Comparison of ENCODE assay signal across 14 cellular contexts in the genomic region with DNA sequence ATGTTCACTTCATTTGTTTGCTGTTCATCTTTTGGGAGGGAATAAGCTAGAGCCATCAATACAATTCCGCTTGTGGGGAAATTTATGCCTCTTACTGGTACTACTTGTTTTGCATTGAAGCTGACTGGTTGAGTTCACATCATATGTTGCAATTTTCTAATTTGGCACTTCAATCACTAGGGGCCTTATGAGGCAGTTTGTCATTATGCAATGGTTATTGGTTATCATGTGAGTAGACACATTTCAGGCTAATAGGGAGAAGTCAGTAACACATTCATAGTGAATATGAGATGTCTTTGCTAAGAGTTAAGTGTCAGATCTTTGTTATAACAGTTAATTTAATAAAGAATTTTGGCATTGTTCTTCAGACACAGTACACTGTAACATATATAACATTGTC. TPM values are rescaled to one million over a fixed set of nuclear protein-coding genes. Genes with fewer than 3 reads are reported as not detected.
DNase-seq lines count a peak whose midpoint lies in the region; ATAC-seq and TF ChIP-seq lines count a peak whose summit lies in the region.
"Had no signal": no experiment of that assay in that cellular context is flagged by ENCODE, and none has a peak within 500 bp of the region (broad histone marks: within the 10 kb centered on the region; RNA-seq: fewer than 3 reads in every experiment).

No MANE protein-coding gene starts in this region.

- no peaks in the 10 kb centered on the region for H4K20me1 ChIP-seq in DOHH2 (ENCODE audit: control insufficient read depth, insufficient read depth, low read depth, low read length)
- peaks cover 13% of the 10 kb centered on the region; the same call in 1 of the 2 replicates for H4K20me1 ChIP-seq in IMR-90 (ENCODE audit: insufficient read depth, low read length)

- H2BK120ac ChIP-seq in IMR-90 (ENCODE audit: low read depth, low read length), result no peak overlapping the region

- WGBS in IMR-90 (ENCODE audit: extremely low coverage in 2 of 2, insufficient read length in 1 of 2), 2 experiments, result 100% methylated on average over 1 of the region's 1 CpG; no CpG with 5 or more reads in 1 of the 2 experiments

- no peaks in the 10 kb centered on the region for H3K9me3 Mint-ChIP-seq in WTC11
- H3K9me3 Mint-ChIP-seq in memory B cell, result no peaks in the 10 kb centered on the region
- H3K9me3 Mint-ChIP-seq in chondrocyte (ENCODE audit: low read depth), result peaks cover 8% of the 10 kb centered on the region

- no peak overlapping the region for H4K5ac ChIP-seq in IMR-90 (ENCODE audit: low read depth, low read length)

- no peak overlapping the region for H3K9ac ChIP-seq in IMR-90 (ENCODE audit: low read depth, low read length)

- no peak overlapping the region for H3K4me3 Mint-ChIP-seq in WTC11
- H3K4me3 Mint-ChIP-seq in memory B cell, result no peak overlapping the region
- no peak overlapping the region for H3K4me3 Mint-ChIP-seq in chondrocyte (ENCODE audit: unreplicated experiment)

- in situ Hi-C loops in IMR-90 (cut with MboI; ENCODE audit: low sequenced_read_pairs), result no loop called here

- no peak overlapping the region for H2BK15ac ChIP-seq in IMR-90 (ENCODE audit: low read depth, low read length)

- H3F3A ChIP-seq in DOHH2 (ENCODE audit: control insufficient read depth, insufficient read depth), result peaks cover 72% of the 10 kb centered on the region

- TF ChIP-seq CTCF in DOHH2 (IDR thresholded peaks at IDR 0.05; ENCODE audit: low read depth, low read length, poor library complexity, severe bottlenecking) (no peak), IMR-90 (conservative IDR thresholded peaks at IDR 0.05; ENCODE audit: low read depth, low read length) (no peak), WTC11 (IDR thresholded peaks at IDR 0.05) (no peak), chondrocyte (IDR thresholded peaks at IDR 0.05) (no peak)

- no peak overlapping the region for H2AFZ ChIP-seq in IMR-90 (replicated peaks; ENCODE audit: low read length, poor library complexity)

- H4K8ac ChIP-seq in IMR-90 (ENCODE audit: low read depth in 2 of 2, low read length in 2 of 2), result no peak overlapping the region

- no peak overlapping the region for H3K4me3 ChIP-seq in DOHH2 (ENCODE audit: low read length)
- no peak overlapping the region for H3K4me3 ChIP-seq in IMR-90 (ENCODE audit: insufficient read depth, low read depth, low read length)
- H3K4me3 ChIP-seq: SJCRH30, thoracic aorta had no signal

- intact Hi-C loops in IMR-90 (cut with micrococcal nuclease), result no loop called here
- intact Hi-C loops in left ventricle myocardium superior (cut with micrococcal nuclease), result no loop called here

- H3K79me1 ChIP-seq in IMR-90 (ENCODE audit: low read depth in 1 of 2, low read length in 2 of 2), result peaks cover 0 to 16% of the 10 kb centered on the region in 2 experiments; a peak in 2 of 4 replicates

- no peak overlapping the region for H2BK5ac ChIP-seq in IMR-90 (ENCODE audit: low read depth, low read length, poor library complexity, severe bottlenecking)

- H3K4me2 ChIP-seq in DOHH2 (ENCODE audit: low read length) (no peak overlapping the region), IMR-90 (ENCODE audit: low read depth, low read length) (no peak overlapping the region)

- H3K9me3 ChIP-seq in DOHH2 (ENCODE audit: control insufficient read depth, insufficient read depth, low read length) (no peaks in the 10 kb centered on the region), IMR-90 (ENCODE audit: control insufficient read depth, insufficient read depth, low read length) (no peaks in the 10 kb centered on the region)
- H3K9me3 ChIP-seq: SJCRH30, thoracic aorta had no signal

- no peak overlapping the region for H3K56ac ChIP-seq in IMR-90 (ENCODE audit: extremely low read depth, insufficient read depth, low read length)

- H4K91ac ChIP-seq in IMR-90 (ENCODE audit: insufficient read depth, low read depth, low read length), result no peak overlapping the region

- POLR2A ChIA-PET in IMR-90 (lab: Charles Lee; ENCODE audit: unreplicated experiment), result no interaction called here
- POLR2A ChIA-PET in WTC11 (lab: Charles Lee), result no interaction called here

- no peak overlapping the region for H2BK20ac ChIP-seq in IMR-90 (ENCODE audit: low read depth, low read length)

- DNase-seq in IMR-90 (no peak), WTC11 (ENCODE audit: low spot score) (no peak), memory B cell (ENCODE audit: low spot score in 2 of 2) (no peak), left ventricle myocardium superior (no peak), NCI-H226 (no peak), chondrocyte (ENCODE audit: low spot score) (no peak)
- DNase-seq: activated CD4-positive, CD25-positive, alpha-beta regulatory T cell; activated naive CD4-positive, alpha-beta T cell treated with Interleukin-2 at 50 U/mL for 16 hours; cortex of kidney; kidney glomerular epithelial cell; NCI-H510A treated with DMSO at 0.1 percent for 48 hours; SJCRH30 had no signal

- H3K4me1 ChIP-seq in DOHH2 (ENCODE audit: control insufficient read depth, low read length), result peaks cover 21% of the 10 kb centered on the region
- no peaks in the 10 kb centered on the region for H3K4me1 ChIP-seq in IMR-90 (ENCODE audit: control insufficient read depth, insufficient read depth, low read length)
- H3K4me1 ChIP-seq: SJCRH30 had no signal

- H3K23ac ChIP-seq in IMR-90 (ENCODE audit: low read depth, low read length), result no peak overlapping the region

- peaks cover 12% of the 10 kb centered on the region for H3K4me1 Mint-ChIP-seq in WTC11
- peaks cover 14% of the 10 kb centered on the region for H3K4me1 Mint-ChIP-seq in memory B cell
- peaks cover 18% of the 10 kb centered on the region for H3K4me1 Mint-ChIP-seq in chondrocyte (ENCODE audit: low read depth)

- no peak overlapping the region for H3K27ac Mint-ChIP-seq in WTC11
- peak overlapping the region; percentile 35 for H3K27ac Mint-ChIP-seq in memory B cell
- H3K27ac Mint-ChIP-seq in chondrocyte (ENCODE audit: unreplicated experiment), result no peak overlapping the region

- no peaks in the 10 kb centered on the region for H3K9me2 ChIP-seq in DOHH2 (replicated peaks; ENCODE audit: control insufficient read depth, low read length)

- CTCF ChIA-PET in IMR-90 (lab: Yijun Ruan, JAX), result no interaction called here
- CTCF ChIA-PET in WTC11 (lab: Charles Lee), result no interaction called here

- dilution Hi-C loops in IMR-90 (cut with HindIII; ENCODE audit: low sequenced_read_pairs, unreplicated experiment), result no loop called here

- no peaks in the 10 kb centered on the region for H3K9me1 ChIP-seq in IMR-90 (ENCODE audit: insufficient read depth, low read length)

- H2AK5ac ChIP-seq in IMR-90 (ENCODE audit: low read depth, low read length), result no peak overlapping the region

- TF ChIP-seq POLR2A in IMR-90 (IDR thresholded peaks at IDR 0.05; ENCODE audit: low read depth, low read length), result no peak

- H3K14ac ChIP-seq in IMR-90 (replicated peaks; ENCODE audit: low read depth, low read length), result no peak overlapping the region

- H3K27ac ChIP-seq in DOHH2 (ENCODE audit: low read depth, low read length), result peak overlapping the region; percentile 28
- H3K27ac ChIP-seq in IMR-90 (ENCODE audit: insufficient read depth, low read length), result no peak overlapping the region
- H3K27ac ChIP-seq: SJCRH30, thoracic aorta had no signal

- peaks cover 64% of the 10 kb centered on the region for H3K36me3 ChIP-seq in DOHH2 (ENCODE audit: control insufficient read depth, low read length)
- peaks cover 11% of the 10 kb centered on the region; the same call in 1 of the 2 replicates for H3K36me3 ChIP-seq in IMR-90 (ENCODE audit: control insufficient read depth, insufficient read depth, low read length)
- H3K36me3 ChIP-seq: thoracic aorta had no signal

- peaks cover 30% of the 10 kb centered on the region for H3K79me2 ChIP-seq in DOHH2 (ENCODE audit: control insufficient read depth, low read length)

- H3K18ac ChIP-seq in IMR-90 (ENCODE audit: low read depth, low read length), result no peak overlapping the region

- H3K27me3 ChIP-seq in DOHH2 (ENCODE audit: control insufficient read depth, low read length) (no peaks in the 10 kb centered on the region), IMR-90 (ENCODE audit: control insufficient read depth, insufficient read depth, low read length) (no peaks in the 10 kb centered on the region; the same call in 1 of the 2 replicates)
- H3K27me3 ChIP-seq: SJCRH30 had no signal

- H3K27me3 Mint-ChIP-seq in WTC11 (ENCODE audit: low read depth) (no peaks in the 10 kb centered on the region), memory B cell (no peaks in the 10 kb centered on the region), chondrocyte (ENCODE audit: low read depth) (no peaks in the 10 kb centered on the region)

- ATAC-seq in IMR-90 (ENCODE audit: low read depth) (no peak), WTC11 (no peak), memory B cell (ENCODE audit: low read depth) (no peak), left ventricle myocardium superior (no peak)

- H2AK9ac ChIP-seq in IMR-90 (replicated peaks; ENCODE audit: low read depth, low read length, poor library complexity), result no peak overlapping the region

- no peak for TF ChIP-seq RAD21 in IMR-90 (IDR thresholded peaks at IDR 0.05; ENCODE audit: low read length)

- no peak overlapping the region for H3K4ac ChIP-seq in IMR-90 (ENCODE audit: low read depth, low read length)

- peaks cover 58% of the 10 kb centered on the region for H3K36me3 Mint-ChIP-seq in WTC11
- peaks cover 12% of the 10 kb centered on the region for H3K36me3 Mint-ChIP-seq in memory B cell
- peaks cover 5% of the 10 kb centered on the region for H3K36me3 Mint-ChIP-seq in chondrocyte (ENCODE audit: low read depth)

- no TSS peak for BruUV-seq in IMR-90 (replicated peaks; lab: Mats Ljungman, UMichigan)

RNA-seq across cellular contexts. Expression of gene RPL36A, which starts 5.0 kb away (rescaled TPM):
- total RNA-seq in IMR-90 (2012; rRNA removed) (677 and 1,679 TPM in 2 replicates), WTC11 (2021) (320 to 429 TPM (median 409 TPM) in 3 replicates), left ventricle myocardium superior (58.4 TPM), chondrocyte (105 to 164 TPM (median 110 TPM) in 3 replicates)
- 1,999 and 2,412 TPM in 2 replicates for polyA plus RNA-seq in IMR-90 (2012; rRNA removed)
- 794 and 2,086 TPM in 2 replicates for polyA plus RNA-seq in IMR-90 (2012; cell fraction: cytosol; rRNA removed)
- polyA plus RNA-seq in IMR-90 (2012; cell fraction: nucleus; rRNA removed; ENCODE audit: low replicate concordance), result 62.2 and 963 TPM in 2 replicates

RNA-seq across cellular contexts. Expression of gene BTK, which starts 9.8 kb away (rescaled TPM):
- not detected in 2 replicates for total RNA-seq in IMR-90 (2012; rRNA removed)
- not detected in 2 replicates for polyA plus RNA-seq in IMR-90 (2012; rRNA removed)
- polyA plus RNA-seq in IMR-90 (2012; cell fraction: cytosol; rRNA removed), result 0.22 TPM in 1 of 2 replicates, not detected in the other
- 0.03 TPM in 1 of 2 replicates, not detected in the other for polyA plus RNA-seq in IMR-90 (2012; cell fraction: nucleus; rRNA removed; ENCODE audit: low replicate concordance)
- 0.66 to 1.1 TPM (median 0.74 TPM) in 3 replicates for total RNA-seq in WTC11 (2021)
- total RNA-seq in left ventricle myocardium superior, result 4.1 TPM
- total RNA-seq in chondrocyte, result not detected in 3 replicates
- total RNA-seq: SJCRH30 had no signal

RNA-seq across cellular contexts. Expression of gene GLA, which starts 11.9 kb away (rescaled TPM):
- 37.2 and 38.7 TPM in 2 replicates for total RNA-seq in IMR-90 (2012; rRNA removed)
- 26.4 and 27.9 TPM in 2 replicates for polyA plus RNA-seq in IMR-90 (2012; rRNA removed)
- 11.8 and 15.8 TPM in 2 replicates for polyA plus RNA-seq in IMR-90 (2012; cell fraction: cytosol; rRNA removed)
- polyA plus RNA-seq in IMR-90 (2012; cell fraction: nucleus; rRNA removed; ENCODE audit: low replicate concordance), result 14.3 and 57.2 TPM in 2 replicates
- total RNA-seq in WTC11 (2021), result 39.4 to 44.9 TPM (median 44.7 TPM) in 3 replicates
- 8.0 TPM for total RNA-seq in left ventricle myocardium superior
- 24.6 to 33.7 TPM (median 28.1 TPM) in 3 replicates for total RNA-seq in chondrocyte

RNA-seq across cellular contexts. Expression of gene HNRNPH2, which starts 12.2 kb away (rescaled TPM):
- total RNA-seq in IMR-90 (2012; rRNA removed), result 54.3 and 95.3 TPM in 2 replicates
- polyA plus RNA-seq in IMR-90 (2012; rRNA removed), result 31.4 and 42.8 TPM in 2 replicates
- polyA plus RNA-seq in IMR-90 (2012; cell fraction: cytosol; rRNA removed), result 5.2 and 10.1 TPM in 2 replicates
- 1.4 and 12.2 TPM in 2 replicates for polyA plus RNA-seq in IMR-90 (2012; cell fraction: nucleus; rRNA removed; ENCODE audit: low replicate concordance)
- 61.2 to 70.9 TPM (median 65.8 TPM) in 3 replicates for total RNA-seq in WTC11 (2021)
- total RNA-seq in left ventricle myocardium superior, result 54.4 TPM
- 52.4 to 64.2 TPM (median 52.9 TPM) in 3 replicates for total RNA-seq in chondrocyte

RNA-seq across cellular contexts. Expression of gene TIMM8A, which starts 47.2 kb away (rescaled TPM):
- total RNA-seq in IMR-90 (2012; rRNA removed), result 2.2 and 3.1 TPM in 2 replicates
- 10.3 and 11.6 TPM in 2 replicates for polyA plus RNA-seq in IMR-90 (2012; rRNA removed)
- polyA plus RNA-seq in IMR-90 (2012; cell fraction: cytosol; rRNA removed), result 7.0 and 11.0 TPM in 2 replicates
- polyA plus RNA-seq in IMR-90 (2012; cell fraction: nucleus; rRNA removed; ENCODE audit: low replicate concordance), result 1.9 and 3.6 TPM in 2 replicates
- 25.6 to 31.8 TPM (median 28.9 TPM) in 3 replicates for total RNA-seq in WTC11 (2021)
- total RNA-seq in left ventricle myocardium superior, result 19.0 TPM
- 9.2 to 12.9 TPM (median 11.0 TPM) in 3 replicates for total RNA-seq in chondrocyte
